ENCODE assay signal across 12 cellular contexts in the genomic region with DNA sequence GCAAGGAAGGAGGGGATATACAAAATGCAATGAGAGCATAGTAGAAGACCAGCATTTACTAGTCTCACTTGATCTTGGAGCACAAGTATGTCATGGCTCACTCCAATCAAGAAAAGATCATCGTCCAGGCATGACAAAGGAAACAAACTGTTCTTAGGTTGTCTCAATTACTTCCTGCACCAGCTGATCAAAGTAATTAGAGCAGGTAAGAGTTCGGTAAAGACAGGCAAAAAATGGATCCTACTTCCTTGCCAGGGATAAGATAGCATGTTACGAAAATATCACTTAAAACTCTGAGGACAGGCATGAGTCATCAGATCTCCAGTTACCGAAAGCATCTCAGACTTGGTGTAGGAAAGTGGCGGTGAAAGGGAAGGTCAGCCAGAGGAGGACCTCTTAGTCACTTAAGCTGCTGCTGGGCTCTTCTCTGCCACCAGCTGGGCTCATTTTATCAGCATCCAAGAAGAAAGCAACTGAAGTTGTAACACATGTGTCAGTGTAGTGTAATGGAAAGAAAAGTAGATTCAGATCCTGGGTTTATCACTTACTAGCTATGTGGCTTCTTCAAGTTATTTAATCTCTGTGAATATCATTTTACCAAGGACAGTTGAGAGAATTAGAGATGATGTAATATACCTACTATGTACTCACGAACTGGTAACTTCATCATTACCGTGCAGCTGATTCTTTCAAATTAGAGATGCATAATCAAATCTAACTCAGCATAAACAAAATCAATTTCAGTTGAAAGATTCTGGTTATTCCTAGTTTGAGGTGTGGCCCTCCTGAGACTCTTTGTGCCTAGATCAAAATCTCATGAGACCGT. TPM values are rescaled to one million over a fixed set of nuclear protein-coding genes. Genes with fewer than 3 reads are reported as not detected.
A peak's percentile ranks its signal among the peaks of the same experiment; 100 is the strongest.
DNase-seq lines count a peak whose midpoint lies in the region; TF ChIP-seq lines count a peak whose summit lies in the region.
"Had no signal": no experiment of that assay in that cellular context is flagged by ENCODE, and none has a peak within 500 bp of the region (broad histone marks: within the 10 kb centered on the region; RNA-seq: fewer than 3 reads in every experiment).

No MANE protein-coding gene starts in this region.

- WGBS in ovary, 3 donors, result 71 to 76% (median 75%) methylated on average over 8 of the region's 8 CpGs

- TF ChIP-seq POLR2A in ovary (IDR thresholded peaks at IDR 0.05), result no peak

- no peaks in the 10 kb centered on the region for H3K4me1 ChIP-seq in ovary (ENCODE audit: insufficient read depth)
- H3K4me1 ChIP-seq: suprapubic skin had no signal

- no peaks in the 10 kb centered on the region for H3K36me3 Mint-ChIP-seq in osteocyte (ENCODE audit: unreplicated experiment)
- H3K36me3 Mint-ChIP-seq: IgD-negative memory B cell had no signal

- DNase-seq in EL, result peak; percentile 66
- DNase-seq in NCI-H226, result peak; percentile 29
- peak; percentile 23 for DNase-seq in epidermal melanocyte (ENCODE audit: insufficient read length, low spot score)
- DNase-seq in osteocyte (ENCODE audit: extremely low spot score, unreplicated experiment), result no peak
- DNase-seq in ovary, result no peak
- DNase-seq in GOT3 (lab: John Stamatoyannopoulos, UW), result no peak
- DNase-seq in stimulated activated CD4-positive, alpha-beta T cell treated with anti-CD3 and anti-CD28 coated beads, Interleukin-4, amount 100 ng/mL, for 1 hour, result no peak
- no peak for DNase-seq in SW480 (ENCODE audit: low spot score)
- DNase-seq: activated gamma-delta T cell, head of caudate nucleus had no signal

- H3K27me3 Mint-ChIP-seq in osteocyte (ENCODE audit: unreplicated experiment), result no peaks in the 10 kb centered on the region

- H3K4me3 Mint-ChIP-seq in osteocyte (ENCODE audit: unreplicated experiment), result no peak overlapping the region
- H3K4me3 Mint-ChIP-seq: IgD-negative memory B cell had no signal

- no peak for TF ChIP-seq CTCF in osteocyte (IDR thresholded peaks at IDR 0.05)
- TF ChIP-seq CTCF in ovary (IDR thresholded peaks at IDR 0.05), result no peak

- no peak for TF ChIP-seq EP300 in ovary (IDR thresholded peaks at IDR 0.05)

- H3K4me3 ChIP-seq in ovary, result no peak overlapping the region
- H3K4me3 ChIP-seq: suprapubic skin had no signal

- no peaks in the 10 kb centered on the region for H3K9me3 ChIP-seq in ovary
- H3K9me3 ChIP-seq: suprapubic skin had no signal

- no peaks in the 10 kb centered on the region for H3K36me3 ChIP-seq in ovary
- H3K36me3 ChIP-seq: suprapubic skin had no signal

- no peaks in the 10 kb centered on the region for H3K27me3 ChIP-seq in ovary
- H3K27me3 ChIP-seq: suprapubic skin had no signal

- peak overlapping the region; percentile 43 for H3K27ac Mint-ChIP-seq in osteocyte (ENCODE audit: unreplicated experiment)
- H3K27ac Mint-ChIP-seq: IgD-negative memory B cell had no signal

- intact Hi-C loops in ovary (cut with DNase I), result no loop called here

- no peaks in the 10 kb centered on the region for H3K9me3 Mint-ChIP-seq in osteocyte (ENCODE audit: unreplicated experiment)

- H3K4me1 Mint-ChIP-seq in osteocyte (ENCODE audit: unreplicated experiment), result peaks cover 24% of the 10 kb centered on the region
- H3K4me1 Mint-ChIP-seq: IgD-negative memory B cell had no signal

- no peak overlapping the region for H3K27ac ChIP-seq in ovary
- H3K27ac ChIP-seq: suprapubic skin had no signal

RNA-seq across cellular contexts. Expression of gene XCL1, which starts 46.8 kb away (rescaled TPM):
- 0.34 and 0.38 TPM in 2 replicates for total RNA-seq in osteocyte
- total RNA-seq in ovary, result under 1 TPM in 2 of 7 donors, not detected in 5; 0.15 to 0.25 TPM
- polyA plus RNA-seq in ovary, result 1 to 10 TPM in 1 of 2 donors, under 1 TPM in 1; 0.16 to 1.4 TPM
- total RNA-seq: suprapubic skin had no signal

Comparison
In these comparisons a context has a peak if more than half of its experiments do, and no peak if none do; other contexts are left out.
1. DNase-seq: peak in EL (single experiment), NCI-H226 (single experiment) and epidermal melanocyte (single experiment); none in osteocyte (single experiment), ovary (0 of 5), GOT3 (single experiment), stimulated activated CD4-positive, alpha-beta T cell treated with anti-CD3 and anti-CD28 coated beads, Interleukin-4, amount 100 ng/mL, for 1 hour (single experiment) and SW480 (single experiment).